In genomic region chr22:38706101-38706884, GRCh38 we compare ENCODE assay signal across 2 cellular contexts.
TF ChIP-seq lines count a peak whose summit lies in the region.

No MANE protein-coding gene starts in this region.

TF ChIP-seq in A549, 52 proteins besides CTCF, POLR2A, EP300 and RAD21 (continued from another document):
- TF ChIP-seq MAX (IDR thresholded peaks at IDR 0.05) (peak; percentile 57), HOXB5 (CRISPR knock-in tag; IDR thresholded peaks at IDR 0.05) (no peak), ESRRA (IDR thresholded peaks at IDR 0.05; ENCODE audit: borderline replicate concordance, low read length) (no peak), EHMT2 (IDR thresholded peaks at IDR 0.05; ENCODE audit: low read depth) (no peak), TFCP2L1 (CRISPR knock-in tag; IDR thresholded peaks at IDR 0.05) (no peak), ELK1 (IDR thresholded peaks at IDR 0.05; ENCODE audit: low read depth, low read length) (no peak), MYC (IDR thresholded peaks at IDR 0.05; ENCODE audit: borderline replicate concordance, low read length) (no peak), POLR2AphosphoS2 (conservative IDR thresholded peaks at IDR 0.05; ENCODE audit: low read length) (no peak), FOSB (CRISPR knock-in tag; IDR thresholded peaks at IDR 0.05) (no peak), RNF2 (IDR thresholded peaks at IDR 0.05; ENCODE audit: borderline replicate concordance, low read depth) (no peak), CBX2 (IDR thresholded peaks at IDR 0.05; ENCODE audit: borderline replicate concordance, low read depth) (no peak), ZC3H11A (IDR thresholded peaks at IDR 0.05) (no peak)
- TF ChIP-seq, protein P1, sequence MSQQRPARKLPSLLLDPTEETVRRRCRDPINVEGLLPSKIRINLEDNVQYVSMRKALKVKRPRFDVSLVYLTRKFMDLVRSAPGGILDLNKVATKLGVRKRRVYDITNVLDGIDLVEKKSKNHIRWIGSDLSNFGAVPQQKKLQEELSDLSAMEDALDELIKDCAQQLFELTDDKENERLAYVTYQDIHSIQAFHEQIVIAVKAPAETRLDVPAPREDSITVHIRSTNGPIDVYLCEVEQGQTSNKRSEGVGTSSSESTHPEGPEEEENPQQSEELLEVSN (IDR thresholded peaks at IDR 0.05; ENCODE audit: borderline replicate concordance, low read depth), result peak; percentile 46; the same call in 1 of the 2 replicates

TF ChIP-seq in Ishikawa, 13 proteins besides CTCF, POLR2A, EP300 and RAD21 (continued from another document):
- TF ChIP-seq, protein P2, sequence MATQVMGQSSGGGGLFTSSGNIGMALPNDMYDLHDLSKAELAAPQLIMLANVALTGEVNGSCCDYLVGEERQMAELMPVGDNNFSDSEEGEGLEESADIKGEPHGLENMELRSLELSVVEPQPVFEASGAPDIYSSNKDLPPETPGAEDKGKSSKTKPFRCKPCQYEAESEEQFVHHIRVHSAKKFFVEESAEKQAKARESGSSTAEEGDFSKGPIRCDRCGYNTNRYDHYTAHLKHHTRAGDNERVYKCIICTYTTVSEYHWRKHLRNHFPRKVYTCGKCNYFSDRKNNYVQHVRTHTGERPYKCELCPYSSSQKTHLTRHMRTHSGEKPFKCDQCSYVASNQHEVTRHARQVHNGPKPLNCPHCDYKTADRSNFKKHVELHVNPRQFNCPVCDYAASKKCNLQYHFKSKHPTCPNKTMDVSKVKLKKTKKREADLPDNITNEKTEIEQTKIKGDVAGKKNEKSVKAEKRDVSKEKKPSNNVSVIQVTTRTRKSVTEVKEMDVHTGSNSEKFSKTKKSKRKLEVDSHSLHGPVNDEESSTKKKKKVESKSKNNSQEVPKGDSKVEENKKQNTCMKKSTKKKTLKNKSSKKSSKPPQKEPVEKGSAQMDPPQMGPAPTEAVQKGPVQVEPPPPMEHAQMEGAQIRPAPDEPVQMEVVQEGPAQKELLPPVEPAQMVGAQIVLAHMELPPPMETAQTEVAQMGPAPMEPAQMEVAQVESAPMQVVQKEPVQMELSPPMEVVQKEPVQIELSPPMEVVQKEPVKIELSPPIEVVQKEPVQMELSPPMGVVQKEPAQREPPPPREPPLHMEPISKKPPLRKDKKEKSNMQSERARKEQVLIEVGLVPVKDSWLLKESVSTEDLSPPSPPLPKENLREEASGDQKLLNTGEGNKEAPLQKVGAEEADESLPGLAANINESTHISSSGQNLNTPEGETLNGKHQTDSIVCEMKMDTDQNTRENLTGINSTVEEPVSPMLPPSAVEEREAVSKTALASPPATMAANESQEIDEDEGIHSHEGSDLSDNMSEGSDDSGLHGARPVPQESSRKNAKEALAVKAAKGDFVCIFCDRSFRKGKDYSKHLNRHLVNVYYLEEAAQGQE (IDR thresholded peaks at IDR 0.05; ENCODE audit: low read depth), result no peak
- TF ChIP-seq ZBTB7A (IDR thresholded peaks at IDR 0.05; ENCODE audit: low read depth) (peak; percentile 60), TEAD4 (IDR thresholded peaks at IDR 0.05) (no peak), FOXM1 (IDR thresholded peaks at IDR 0.05; ENCODE audit: borderline replicate concordance, low read depth) (no peak), TCF12 (IDR thresholded peaks at IDR 0.05; ENCODE audit: low read depth) (peak; percentile 29; the same call in 1 of the 2 replicates), TAF1 (IDR thresholded peaks at IDR 0.05; ENCODE audit: low read depth) (no peak; the same call in 1 of the 2 replicates), NFIC (IDR thresholded peaks at IDR 0.05) (no peak), EGR1 (IDR thresholded peaks at IDR 0.05) (no peak; the same call in 1 of the 2 replicates), MAX (IDR thresholded peaks at IDR 0.05) (peak; percentile 72)
